8 cellular contexts compared by ENCODE assay signal in genomic region chr6:7087491-7087979, GRCh38. TPM values are rescaled to one million over a fixed set of nuclear protein-coding genes. Genes with fewer than 3 reads are reported as not detected.
DNase-seq lines count a peak whose midpoint lies in the region; ATAC-seq lines count a peak whose summit lies in the region.

No MANE protein-coding gene starts in this region.

- ATAC-seq in GM18858 (IDR thresholded peaks at IDR 0.05; ENCODE audit: unreplicated experiment) (peak; percentile 47), HG02885 (IDR thresholded peaks at IDR 0.05; ENCODE audit: poor library complexity, unreplicated experiment) (peak; percentile 60)
- ATAC-seq in activated CD8-positive, alpha-beta memory T cell treated with anti-CD3 and anti-CD28 coated beads, Interleukin-2, amount 10 ng/mL, durations not matched to agents 7 days and 5 days = peak; percentile 79
- peak; percentile 60 for ATAC-seq in naive thymus-derived CD4-positive, alpha-beta T cell

- H3K36me3 Mint-ChIP-seq in activated CD8-positive, alpha-beta memory T cell treated with anti-CD3 and anti-CD28 coated beads, Interleukin-2, amount 10 ng/mL, durations not matched to agents 7 days and 5 days = no peaks in the 10 kb centered on the region
- H3K36me3 Mint-ChIP-seq in naive thymus-derived CD4-positive, alpha-beta T cell = peaks cover 0 to 5% (median 0%) of the 10 kb centered on the region in 5 donors

- H3K4me1 ChIP-seq in naive thymus-derived CD4-positive, alpha-beta T cell (ENCODE audit: control insufficient read depth in 2 of 2, insufficient read depth in 2 of 2, low read length in 2 of 2) = peaks cover 20 to 27% of the 10 kb centered on the region in 2 donors

- no peaks in the 10 kb centered on the region for H3K36me3 ChIP-seq in naive thymus-derived CD4-positive, alpha-beta T cell (ENCODE audit: control insufficient read depth in 2 of 3, insufficient read depth in 3 of 3, low read length in 3 of 3)

- peaks cover 53% of the 10 kb centered on the region for H3K27me3 Mint-ChIP-seq in activated CD8-positive, alpha-beta memory T cell treated with anti-CD3 and anti-CD28 coated beads, Interleukin-2, amount 10 ng/mL, durations not matched to agents 7 days and 5 days
- H3K27me3 Mint-ChIP-seq in naive thymus-derived CD4-positive, alpha-beta T cell = peaks cover 0 to 67% (median 0%) of the 10 kb centered on the region in 5 donors

- no peaks in the 10 kb centered on the region for H3K9me3 ChIP-seq in naive thymus-derived CD4-positive, alpha-beta T cell (ENCODE audit: control insufficient read depth in 2 of 3, low read length in 3 of 3)

- no peaks in the 10 kb centered on the region for H3K27me3 ChIP-seq in naive thymus-derived CD4-positive, alpha-beta T cell (ENCODE audit: control insufficient read depth in 2 of 2, insufficient read depth in 2 of 2, low read length in 2 of 2)

- intact Hi-C loops in naive thymus-derived CD4-positive, alpha-beta T cell (cut with micrococcal nuclease) = loop anchor here (1.0 to 2.0 kb wide), 6 partner anchors 14 to 277 kb away; partner anchors contain the start of gene RREB1 (in 2 of the 2)

- peak overlapping the region; percentile 58 for H3K27ac ChIP-seq in naive thymus-derived CD4-positive, alpha-beta T cell (ENCODE audit: low read depth, low read length)

- CTCF ChIA-PET in activated CD8-positive, alpha-beta memory T cell treated with anti-CD3 and anti-CD28 coated beads, Interleukin-2, amount 10 ng/mL, durations not matched to agents 7 days and 5 days (lab: Charles Lee) = interaction anchor here (0.7 to 2.7 kb wide), 15 partner anchors 8 to 328 kb away, joined by 3 to 12 read pairs (median 3); partner anchors contain the start of gene RREB1
- CTCF ChIA-PET in naive thymus-derived CD4-positive, alpha-beta T cell (lab: Charles Lee) = interaction anchor here (0.8 to 2.7 kb wide), 9 partner anchors 8 to 328 kb away, joined by 3 to 10 read pairs (median 5); partner anchors contain the start of gene RREB1

- no peaks in the 10 kb centered on the region for H3K9me3 Mint-ChIP-seq in activated CD8-positive, alpha-beta memory T cell treated with anti-CD3 and anti-CD28 coated beads, Interleukin-2, amount 10 ng/mL, durations not matched to agents 7 days and 5 days (ENCODE audit: low read depth)
- peaks cover 0 to 14% (median 3%) of the 10 kb centered on the region in 11 donors for H3K9me3 Mint-ChIP-seq in naive thymus-derived CD4-positive, alpha-beta T cell

- H3K4me1 Mint-ChIP-seq in activated CD8-positive, alpha-beta memory T cell treated with anti-CD3 and anti-CD28 coated beads, Interleukin-2, amount 10 ng/mL, durations not matched to agents 7 days and 5 days = peaks cover 25% of the 10 kb centered on the region
- H3K4me1 Mint-ChIP-seq in naive thymus-derived CD4-positive, alpha-beta T cell = peaks cover 21 to 42% (median 39%) of the 10 kb centered on the region in 7 donors

- peak; percentile 80 for DNase-seq in activated CD8-positive, alpha-beta memory T cell treated with anti-CD3 and anti-CD28 coated beads, Interleukin-2, amount 10 ng/mL, durations not matched to agents 7 days and 5 days
- DNase-seq in naive thymus-derived CD4-positive, alpha-beta T cell = peak in 8 of 9 donors; percentile 18 to 41 (median 27)
- DNase-seq in KG1 (lab: John Stamatoyannopoulos, UW) (no peak), NCI-H187 treated with DMSO at 0.1 percent for 48 hours (lab: John Stamatoyannopoulos, UW) (no peak), NCI-H82 treated with DMSO at 0.1 percent for 48 hours (lab: John Stamatoyannopoulos, UW; ENCODE audit: unreplicated experiment) (no peak), DMS79 treated with DMSO at 0.1 percent for 48 hours (lab: John Stamatoyannopoulos, UW) (no peak)

- POLR2A ChIA-PET in naive thymus-derived CD4-positive, alpha-beta T cell (lab: Charles Lee) = interaction anchor here (0.6 to 2.8 kb wide), 14 partner anchors 9 to 276 kb away, joined by 3 to 23 read pairs (median 5); partner anchors contain the start of gene RREB1

- peak overlapping the region; percentile 56 for H3K4me3 Mint-ChIP-seq in activated CD8-positive, alpha-beta memory T cell treated with anti-CD3 and anti-CD28 coated beads, Interleukin-2, amount 10 ng/mL, durations not matched to agents 7 days and 5 days
- peak overlapping the region; percentile 77 to 93 (median 83) for H3K4me3 Mint-ChIP-seq in naive thymus-derived CD4-positive, alpha-beta T cell

- peak overlapping the region; percentile 5 for H3K27ac Mint-ChIP-seq in activated CD8-positive, alpha-beta memory T cell treated with anti-CD3 and anti-CD28 coated beads, Interleukin-2, amount 10 ng/mL, durations not matched to agents 7 days and 5 days
- H3K27ac Mint-ChIP-seq in naive thymus-derived CD4-positive, alpha-beta T cell = peak overlapping the region in 8 of 9 donors; percentile 84 to 95 (median 90)

- peak overlapping the region; percentile 29 for H3K4me3 ChIP-seq in naive thymus-derived CD4-positive, alpha-beta T cell (ENCODE audit: low read length)

RNA-seq across cellular contexts. Expression of gene RREB1, which starts 20.2 kb away (rescaled TPM):
- total RNA-seq in activated CD8-positive, alpha-beta memory T cell treated with anti-CD3 and anti-CD28 coated beads, Interleukin-2, amount 10 ng/mL, durations not matched to agents 7 days and 5 days = 10 to 100 TPM; 20.6 to 24.6 TPM
- total RNA-seq in naive thymus-derived CD4-positive, alpha-beta T cell = 10 to 100 TPM; 28.3 to 56.7 (median 51.6) TPM
- 10 to 100 TPM in 1 of 2 donors, 1 to 10 TPM in 1; 4.2 to 10.0 TPM for polyA plus RNA-seq in naive thymus-derived CD4-positive, alpha-beta T cell

Comparison
In these comparisons a context has a peak if more than half of its experiments do, and no peak if none do; other contexts are left out.
1. DNase-seq: peak in activated CD8-positive, alpha-beta memory T cell treated with anti-CD3 and anti-CD28 coated beads, Interleukin-2, amount 10 ng/mL, durations not matched to agents 7 days and 5 days (single experiment) and naive thymus-derived CD4-positive, alpha-beta T cell (8 of 9); none in KG1 (single experiment), NCI-H187 treated with DMSO at 0.1 percent for 48 hours (single experiment), NCI-H82 treated with DMSO at 0.1 percent for 48 hours (single experiment) and DMS79 treated with DMSO at 0.1 percent for 48 hours (single experiment).
2. Peak in every context shown above with its lines, with median percentiles within 50 percentile points of each other: ATAC-seq.